Comparison of ENCODE assay signal across 25 cellular contexts in the genomic region with DNA sequence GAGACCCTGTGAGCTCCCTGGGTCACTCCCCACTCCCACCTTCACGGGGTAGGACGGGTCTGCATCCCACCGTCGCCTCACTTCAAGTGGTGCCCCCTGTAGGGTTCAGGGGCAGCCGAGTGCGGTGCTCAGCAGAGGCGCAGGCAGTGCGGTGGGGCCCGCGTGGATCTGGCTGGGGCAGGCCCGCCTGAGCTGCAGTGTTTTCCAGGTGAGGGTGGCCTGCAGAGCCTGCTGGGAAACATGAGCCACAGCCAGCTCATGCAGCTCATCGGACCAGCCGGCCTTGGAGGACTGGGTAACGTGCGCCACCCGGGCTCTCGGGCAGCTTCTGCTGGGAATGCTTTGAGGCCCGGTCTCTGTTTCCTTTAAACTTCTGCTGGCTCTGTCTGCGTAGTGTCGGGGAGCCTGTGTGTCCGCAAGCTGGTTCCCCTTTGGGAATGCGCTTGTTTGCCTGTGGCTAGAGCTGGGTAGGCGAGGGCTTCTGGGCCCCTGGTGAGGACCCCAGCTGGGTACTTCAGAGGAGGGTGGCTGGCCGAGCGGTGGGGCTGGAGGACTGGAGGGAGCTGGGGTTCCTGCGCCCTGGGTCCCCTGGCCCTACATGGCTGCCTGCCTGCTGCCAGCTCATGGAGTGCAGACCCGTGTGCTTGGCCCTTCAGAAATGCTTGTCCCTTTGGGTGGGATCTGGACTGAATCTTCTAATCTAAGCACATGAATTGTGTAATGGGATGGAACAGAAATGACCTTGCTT. TPM values are rescaled to one million over a fixed set of nuclear protein-coding genes. Genes with fewer than 3 reads are reported as not detected.
DNase-seq lines count a peak whose midpoint lies in the region; ATAC-seq, FAIRE-seq and TF ChIP-seq lines count a peak whose summit lies in the region.
"Had no signal": no experiment of that assay in that cellular context is flagged by ENCODE, and none has a peak within 500 bp of the region (broad histone marks: within the 10 kb centered on the region; RNA-seq: fewer than 3 reads in every experiment).

No MANE protein-coding gene starts in this region.

- H2AFZ ChIP-seq in HepG2 (ENCODE audit: low read length) = no peak overlapping the region
- H2AFZ ChIP-seq: neural progenitor cell had no signal

- intact Hi-C loops in HepG2 (cut with micrococcal nuclease; ENCODE audit: unreplicated experiment) = no loop called here
- intact Hi-C loops in right lobe of liver (cut with DNase I) = loop anchor here (5.0 to 10.0 kb wide), 2 partner anchors 48 to 71 kb away; no protein-coding TSS in a partner anchor

- no peaks in the 10 kb centered on the region for H3K9me3 Mint-ChIP-seq in type B pancreatic cell
- H3K9me3 Mint-ChIP-seq: CD4-positive, alpha-beta memory T cell; memory B cell; neural progenitor cell had no signal

- H3K27me3 Mint-ChIP-seq in type B pancreatic cell = no peaks in the 10 kb centered on the region
- H3K27me3 Mint-ChIP-seq: activated CD8-positive, alpha-beta memory T cell treated with anti-CD3 and anti-CD28 coated beads, Interleukin-2, amount 10 ng/mL, durations not matched to agents 7 days and 5 days; CD4-positive, alpha-beta memory T cell; memory B cell had no signal

- WGBS in HepG2 (ENCODE audit: low lambda C conversion rate) = 96% methylated on average over 27 of the region's 27 CpGs
- no CpG with 5 or more reads among the region's 27 CpGs for WGBS in right lobe of liver (ENCODE audit: insufficient coverage, low coverage, low lambda C conversion rate, missing lambda C conversion rate)
- 77% methylated on average over 7 of the region's 27 CpGs; no CpG with 5 or more reads in 1 of the 2 donors for WGBS in gastroesophageal sphincter (ENCODE audit: low coverage in 1 of 2), 2 donors
- 92 to 94% (median 93%) methylated on average over 27 of the region's 27 CpGs for WGBS in small intestine, 3 donors

- TF ChIP-seq EP300 in HepG2 (IDR thresholded peaks at IDR 0.05; ENCODE audit: low read depth in 2 of 2, low read length in 2 of 2) = no peak
- TF ChIP-seq EP300 in HepG2 (CRISPR knock-in tag; IDR thresholded peaks at IDR 0.05; ENCODE audit: borderline replicate concordance) = no peak
- no peak for TF ChIP-seq EP300 in gastroesophageal sphincter (IDR thresholded peaks at IDR 0.05)

- TF ChIP-seq RAD21 in HepG2 (CRISPR knock-in tag; IDR thresholded peaks at IDR 0.05) = 0 out of 2 replicates have a peak, but pooled peaks have one; percentile 18

- H3K9ac ChIP-seq in HepG2 (ENCODE audit: insufficient read depth, low read depth, low read length) = no peak overlapping the region
- H3K9ac ChIP-seq: neural progenitor cell had no signal

- peaks cover 31% of the 10 kb centered on the region for H3K4me1 ChIP-seq in HepG2 (ENCODE audit: insufficient read depth, low read length)
- H3K4me1 ChIP-seq in right lobe of liver = peaks cover 0 to 25% (median 11%) of the 10 kb centered on the region in 4 donors
- peaks cover 28% of the 10 kb centered on the region for H3K4me1 ChIP-seq in RWPE2 (ENCODE audit: insufficient read depth, poor library complexity, severe bottlenecking)
- H3K4me1 ChIP-seq in gastroesophageal sphincter = peaks cover 0 to 73% (median 21%) of the 10 kb centered on the region in 3 donors
- H3K4me1 ChIP-seq in small intestine (ENCODE audit: control insufficient read depth in 2 of 2, insufficient read depth in 1 of 2, low read depth in 1 of 2, low read length in 1 of 2) = peaks cover 2 to 12% of the 10 kb centered on the region in 2 donors

- H3K36me3 ChIP-seq in HepG2 (replicated peaks in 1 of 2; ENCODE audit: control insufficient read depth in 1 of 2, insufficient read depth in 2 of 2, low read length in 2 of 2) (peaks cover 39 to 70% of the 10 kb centered on the region in 2 experiments), right lobe of liver (peaks cover 0 to 52% (median 18%) of the 10 kb centered on the region in 4 donors), RWPE2 (ENCODE audit: low read depth) (peaks cover 79% of the 10 kb centered on the region), gastroesophageal sphincter (peaks cover 0 to 76% of the 10 kb centered on the region in 2 donors), small intestine (ENCODE audit: control insufficient read depth in 2 of 2, insufficient read depth in 2 of 2, low read length in 2 of 2) (peaks cover 13 to 15% of the 10 kb centered on the region in 2 donors)
- H3K36me3 ChIP-seq: neural progenitor cell had no signal

- TF ChIP-seq CTCF in HepG2 (CRISPR knock-in tag; IDR thresholded peaks at IDR 0.05) (no peak), right lobe of liver (IDR thresholded peaks at IDR 0.05) (no peak), RWPE2 (IDR thresholded peaks at IDR 0.05; ENCODE audit: poor library complexity, severe bottlenecking) (no peak), gastroesophageal sphincter (IDR thresholded peaks at IDR 0.05) (no peak), type B pancreatic cell (conservative IDR thresholded peaks at IDR 0.05) (no peak), GM10266 (IDR thresholded peaks at IDR 0.05; ENCODE audit: control insufficient read depth, insufficient read depth, low read depth, missing control alignments) (no peak)

- no peak overlapping the region for H3K4me3 Mint-ChIP-seq in type B pancreatic cell
- H3K4me3 Mint-ChIP-seq: memory B cell, neural progenitor cell had no signal

- no peak for ATAC-seq in HepG2
- no peak for ATAC-seq in right lobe of liver
- ATAC-seq in RWPE2 (ENCODE audit: low read depth) = 0 out of 3 replicates have a peak, but pooled peaks have one; percentile 0
- no peak for ATAC-seq in gastroesophageal sphincter
- ATAC-seq: activated CD8-positive, alpha-beta memory T cell treated with anti-CD3 and anti-CD28 coated beads, Interleukin-2, amount 10 ng/mL, durations not matched to agents 7 days and 5 days had no signal

- no peak overlapping the region for H3K4me2 ChIP-seq in HepG2 (ENCODE audit: low read depth, low read length)
- H3K4me2 ChIP-seq: neural progenitor cell had no signal

- CTCF ChIA-PET in HepG2 (lab: Yijun Ruan, JAX; ENCODE audit: low intra/inter-chr PET ratio, low total read pairs) = no interaction called here

- DNase-seq in HepG2 (ENCODE audit: low spot score) = no peak
- DNase-seq in right lobe of liver = no peak
- DNase-seq in RWPE2 (ENCODE audit: low spot score) = peak; percentile 90
- DNase-seq in type B pancreatic cell (ENCODE audit: extremely low spot score, unreplicated experiment) = no peak
- no peak for DNase-seq in small intestine
- no peak for DNase-seq in GM10266 (ENCODE audit: extremely low spot score)
- DNase-seq in NCI-H446 treated with DMSO at 0.1 percent for 48 hours (lab: John Stamatoyannopoulos, UW) = no peak
- DNase-seq: activated CD8-positive, alpha-beta memory T cell treated with anti-CD3 and anti-CD28 coated beads, Interleukin-2, amount 10 ng/mL, durations not matched to agents 7 days and 5 days; activated effector memory CD4-positive, alpha-beta T cell treated with Interleukin-2 at 50 U/mL for 16 hours; adrenal gland; central memory CD4-positive, alpha-beta T cell; DMS79; effector CD4-positive, alpha-beta T cell; hippocampal formation; IMR-90; kidney; MM.1S; NCI-H187; SHP77; stimulated activated naive CD4-positive, alpha-beta T cell; transverse colon had no signal

- in situ Hi-C loops in HepG2 (cut with HindIII; ENCODE audit: extremely low pct_ligation_motif_present, low pct_unique_long_range_greater_than_20kb) = no loop called here

- H3K4me1 Mint-ChIP-seq in type B pancreatic cell (ENCODE audit: unreplicated experiment) = no peaks in the 10 kb centered on the region

- FAIRE-seq in HepG2 (lab: Jason Lieb, UNC) = no peak
- FAIRE-seq in small intestine (lab: Jason Lieb, UNC) = no peak
- FAIRE-seq: kidney had no signal

- no peaks in the 10 kb centered on the region for H3K9me3 ChIP-seq in HepG2 (ENCODE audit: low read length)
- no peaks in the 10 kb centered on the region for H3K9me3 ChIP-seq in right lobe of liver
- no peaks in the 10 kb centered on the region for H3K9me3 ChIP-seq in RWPE2 (ENCODE audit: severe bottlenecking)
- H3K9me3 ChIP-seq in gastroesophageal sphincter = no peaks in the 10 kb centered on the region
- no peaks in the 10 kb centered on the region for H3K9me3 ChIP-seq in small intestine (ENCODE audit: control insufficient read depth, low read depth)
- H3K9me3 ChIP-seq: adrenal gland, transverse colon had no signal

- TF ChIP-seq POLR2A in HepG2 (IDR thresholded peaks at IDR 0.05; ENCODE audit: insufficient read depth in 1 of 2, low read depth in 2 of 2, low read length in 2 of 2) (peak; percentile 2 to 31; a peak in 1 of 4 replicates), right lobe of liver (IDR thresholded peaks at IDR 0.05) (no peak), gastroesophageal sphincter (IDR thresholded peaks at IDR 0.05) (no peak)

- no peak overlapping the region for H3K4me3 ChIP-seq in HepG2 (replicated peaks in 1 of 3; ENCODE audit: insufficient read depth in 1 of 3, low read depth in 2 of 3, low read length in 3 of 3)
- H3K4me3 ChIP-seq in right lobe of liver = no peak overlapping the region
- no peak overlapping the region for H3K4me3 ChIP-seq in RWPE2 (ENCODE audit: severe bottlenecking)
- no peak overlapping the region for H3K4me3 ChIP-seq in gastroesophageal sphincter
- H3K4me3 ChIP-seq in small intestine (ENCODE audit: low read depth in 1 of 2, low read length in 2 of 2) = no peak overlapping the region
- H3K4me3 ChIP-seq: adrenal gland, neural progenitor cell, transverse colon had no signal

- H3K79me2 ChIP-seq in HepG2 (ENCODE audit: insufficient read depth, low read length) = peaks cover 32% of the 10 kb centered on the region

- peaks cover 25% of the 10 kb centered on the region for H4K20me1 ChIP-seq in HepG2 (ENCODE audit: insufficient read depth, low read length)

- no peak overlapping the region for H3K27ac ChIP-seq in HepG2 (ENCODE audit: extremely low read length, insufficient read depth, low read length)
- H3K27ac ChIP-seq in right lobe of liver = no peak overlapping the region
- H3K27ac ChIP-seq in RWPE2 (ENCODE audit: poor library complexity, severe bottlenecking) = peak overlapping the region; percentile 80
- H3K27ac ChIP-seq in gastroesophageal sphincter = peak overlapping the region in 3 of 4 donors; percentile 0 to 99 (median 10)
- H3K27ac ChIP-seq in small intestine (ENCODE audit: low read depth in 1 of 2, low read length in 1 of 2) = no peak overlapping the region
- H3K27ac ChIP-seq: neural progenitor cell, transverse colon had no signal

- peaks cover 3% of the 10 kb centered on the region for H3K36me3 Mint-ChIP-seq in type B pancreatic cell

- no peaks in the 10 kb centered on the region; a peak in 1 of 5 replicates for H3K27me3 ChIP-seq in HepG2 (ENCODE audit: control insufficient read depth in 1 of 2, insufficient read depth in 2 of 2, low read length in 2 of 2)
- H3K27me3 ChIP-seq in right lobe of liver = no peaks in the 10 kb centered on the region
- H3K27me3 ChIP-seq in RWPE2 (ENCODE audit: insufficient read depth, poor library complexity, severe bottlenecking) = no peaks in the 10 kb centered on the region
- H3K27me3 ChIP-seq in gastroesophageal sphincter = no peaks in the 10 kb centered on the region
- H3K27me3 ChIP-seq in small intestine (ENCODE audit: control insufficient read depth in 2 of 2, insufficient read depth in 2 of 2, low read length in 2 of 2) = no peaks in the 10 kb centered on the region
- H3K27me3 ChIP-seq: adrenal gland, neural progenitor cell, transverse colon had no signal

- BruUV-seq in HepG2 (replicated peaks; lab: Mats Ljungman, UMichigan) = no TSS peak

- POLR2A ChIA-PET in HepG2 (lab: Yijun Ruan, JAX) = interaction anchor here (1.2 to 8.3 kb wide), 3 partner anchors 61 to 80 kb away, joined by 3 to 187 read pairs (median 88); a partner anchor contains a TSS

- peak overlapping the region; percentile 53 for H3K27ac Mint-ChIP-seq in type B pancreatic cell
- H3K27ac Mint-ChIP-seq: activated CD8-positive, alpha-beta memory T cell treated with anti-CD3 and anti-CD28 coated beads, Interleukin-2, amount 10 ng/mL, durations not matched to agents 7 days and 5 days; memory B cell; neural progenitor cell had no signal

RNA-seq across cellular contexts. Expression of a gene that starts 3.8 kb away (rescaled TPM):
- total RNA-seq in HepG2 (2016; rRNA removed; fragmentation: Illumina TruSeq; extraction: Trizol) (143 and 154 TPM in 2 replicates), right lobe of liver (100 to 1,000 TPM in 2 of 6 experiments, 10 to 100 TPM in 4; 49.5 to 139 (median 55.7) TPM), gastroesophageal sphincter (100 to 1,000 TPM; 131 to 182 (median 151) TPM), type B pancreatic cell (ENCODE audit: low replicate concordance) (67.2 and 71.5 TPM in 2 replicates)
- total RNA-seq in HepG2 (2016; cell fraction: cytosol; rRNA removed; fragmentation: Illumina TruSeq; extraction: Trizol; ENCODE audit: low read depth) = 51.6 and 53.2 TPM in 2 replicates
- total RNA-seq in HepG2 (2016; cell fraction: insoluble cytoplasmic fraction; rRNA removed; fragmentation: Illumina TruSeq; extraction: Trizol) = 149 and 159 TPM in 2 replicates
- 59.3 and 62.8 TPM in 2 replicates for total RNA-seq in HepG2 (2016; cell fraction: membrane; rRNA removed; fragmentation: Illumina TruSeq; extraction: Trizol)
- 76.2 and 86.5 TPM in 2 replicates for total RNA-seq in HepG2 (2016; cell fraction: nucleus; rRNA removed; fragmentation: Illumina TruSeq; extraction: Trizol)
- polyA plus RNA-seq in HepG2 (2011; rRNA removed) (92.9 and 106 TPM in 2 replicates), small intestine (10 to 100 TPM; 86.3 to 93.4 (median 90.2) TPM)
- polyA plus RNA-seq in HepG2 (2011; cell fraction: cytosol; rRNA removed) = 90.4 and 144 TPM in 2 replicates
- 158 and 185 TPM in 2 replicates for polyA plus RNA-seq in HepG2 (2011; cell fraction: nucleus; rRNA removed)
- polyA plus RNA-seq in HepG2 (2012) = 62.1 and 86.3 TPM in 2 replicates
- 50.3 and 52.6 TPM in 2 replicates for polyA plus RNA-seq in HepG2 (2016; cell fraction: cytosol; fragmentation: Illumina TruSeq; extraction: Trizol; ENCODE audit: low read depth)
- polyA plus RNA-seq in HepG2 (2016; cell fraction: insoluble cytoplasmic fraction; fragmentation: Illumina TruSeq; extraction: Trizol; ENCODE audit: low read depth) = 185 and 189 TPM in 2 replicates
- polyA plus RNA-seq in HepG2 (2016; cell fraction: membrane; fragmentation: Illumina TruSeq; extraction: Trizol; ENCODE audit: low read depth) = 54.2 and 55.6 TPM in 2 replicates
- 165 and 171 TPM in 2 replicates for polyA plus RNA-seq in HepG2 (2016; cell fraction: nucleus; fragmentation: Illumina TruSeq; extraction: Trizol; ENCODE audit: insufficient read depth, low read depth)
- 92.6 and 107 TPM in 2 replicates for polyA minus RNA-seq in HepG2 (2011; rRNA and poly(A)+ RNA removed; ENCODE audit: low replicate concordance)
- 50.7 and 55.0 TPM in 2 replicates for polyA minus RNA-seq in HepG2 (2011; cell fraction: cytosol; rRNA and poly(A)+ RNA removed)
- polyA minus RNA-seq in HepG2 (2011; cell fraction: nucleus; rRNA and poly(A)+ RNA removed) = 47.2 and 49.4 TPM in 2 replicates

Comparison
In these comparisons a context has a peak if more than half of its experiments do, and no peak if none do; other contexts are left out.
1. POLR2A ChIP-seq: peak in HepG2 (2 of 2); none in right lobe of liver (single experiment) and gastroesophageal sphincter (0 of 2).
2. H3K27ac ChIP-seq: peak in RWPE2 (single experiment) and gastroesophageal sphincter (3 of 4); none in HepG2 (single experiment), right lobe of liver (0 of 3) and small intestine (0 of 2).